ENCODE assay signal across 10 cellular contexts in genomic region chr6:130760006-130760405, GRCh38.
DNase-seq lines count a peak whose midpoint lies in the region; ATAC-seq and TF ChIP-seq lines count a peak whose summit lies in the region.
"Had no signal": no experiment of that assay in that cellular context is flagged by ENCODE, and none has a peak within 500 bp of the region (broad histone marks: within the 10 kb centered on the region; RNA-seq: fewer than 3 reads in every experiment).

No MANE protein-coding gene starts in this region.

- H3K79me2 ChIP-seq in PC-3 (ENCODE audit: low read length): no peaks in the 10 kb centered on the region

- intact Hi-C loops in PC-3 (cut with micrococcal nuclease) (loop anchor here (1.0 to 2.0 kb wide), 3 partner anchors 438 to 723 kb away; no protein-coding TSS in a partner anchor), transverse colon (cut with DNase I; ENCODE audit: low total_unique reads) (no loop called here)

- in situ Hi-C loops in transverse colon (cut with MboI; ENCODE audit: low pct_ligation_motif_present in 1 of 4, low pct_unique_long_range_greater_than_20kb in 1 of 4, low sequenced_read_pairs in 3 of 4): no loop called here

- H3K36me3 ChIP-seq in PC-3 (ENCODE audit: low read depth, low read length) (no peaks in the 10 kb centered on the region), transverse colon (no peaks in the 10 kb centered on the region)

- H3K4me3 ChIP-seq in PC-3 (ENCODE audit: low read length): no peak overlapping the region
- no peak overlapping the region for H3K4me3 ChIP-seq in fibroblast of pulmonary artery (replicated peaks; ENCODE audit: low read depth, low read length)
- H3K4me3 ChIP-seq in transverse colon: no peak overlapping the region
- H3K4me3 ChIP-seq: skin epidermis had no signal

- DNase-seq in SKM-1 treated with dmso at 0.1 percent for 144 hours (lab: John Stamatoyannopoulos, UW; ENCODE audit: unreplicated experiment) (peak; percentile 9), SKM-1 (lab: John Stamatoyannopoulos, UW; ENCODE audit: unreplicated experiment) (no peak), PC-3 (peak; percentile 66), fibroblast of pulmonary artery (ENCODE audit: low read depth) (peak; percentile 59), transverse colon (no peak), NCI-H2196 (lab: John Stamatoyannopoulos, UW; ENCODE audit: unreplicated experiment) (no peak)
- DNase-seq: T-helper 2 cell had no signal

- no peak for TF ChIP-seq EP300 in transverse colon (IDR thresholded peaks at IDR 0.05; ENCODE audit: low read depth)

- H3K4me2 ChIP-seq in PC-3 (ENCODE audit: low read length): no peak overlapping the region

- POLR2A ChIA-PET in PC-3 (lab: Charles Lee; ENCODE audit: unreplicated experiment): no interaction called here

- no peaks in the 10 kb centered on the region for H4K20me1 ChIP-seq in PC-3 (ENCODE audit: low read length)

- no TSS peak for BruUV-seq in PC-3 (replicated peaks; lab: Mats Ljungman, UMichigan)

- no peaks in the 10 kb centered on the region for H3F3A ChIP-seq in PC-3 (ENCODE audit: low read length, unreplicated experiment)

- peak; percentile 85 for ATAC-seq in PC-3
- no peak for ATAC-seq in HG02938 (IDR thresholded peaks at IDR 0.05; ENCODE audit: unreplicated experiment)
- ATAC-seq in HG02885 (IDR thresholded peaks at IDR 0.05; ENCODE audit: poor library complexity, unreplicated experiment): no peak

- no peak overlapping the region for H2AFZ ChIP-seq in PC-3 (ENCODE audit: low read length)

- TF ChIP-seq CTCF in PC-3 (conservative IDR thresholded peaks at IDR 0.05; ENCODE audit: low read depth, low read length) (peak; percentile 80), fibroblast of pulmonary artery (IDR thresholded peaks at IDR 0.05; ENCODE audit: low read length, missing control alignments) (peak; percentile 71), transverse colon (IDR thresholded peaks at IDR 0.05) (peak in 3 of 5 experiments; percentile 27 to 32 (median 28))

- CTCF ChIA-PET in PC-3 (lab: Charles Lee): no interaction called here

- no peak for TF ChIP-seq POLR2A in transverse colon (IDR thresholded peaks at IDR 0.05)

- H3K4me1 ChIP-seq in PC-3 (ENCODE audit: insufficient read depth, low read length): no peaks in the 10 kb centered on the region
- no peaks in the 10 kb centered on the region for H3K4me1 ChIP-seq in transverse colon

- H3K9me3 ChIP-seq in PC-3 (ENCODE audit: low read length) (no peaks in the 10 kb centered on the region), transverse colon (no peaks in the 10 kb centered on the region)

- no peaks in the 10 kb centered on the region for H3K9me2 ChIP-seq in PC-3 (replicated peaks; ENCODE audit: low read length)

- H3K27ac ChIP-seq in PC-3 (ENCODE audit: low read length) (no peak overlapping the region), transverse colon (no peak overlapping the region)
- H3K27ac ChIP-seq: skin epidermis had no signal

- 59 to 60% methylated on average over 1 of the region's 1 CpG for WGBS in transverse colon (ENCODE audit: low coverage in 1 of 2), 2 donors

- H3K27me3 ChIP-seq in PC-3 (ENCODE audit: low read length) (no peaks in the 10 kb centered on the region), transverse colon (no peaks in the 10 kb centered on the region)

- H3K9ac ChIP-seq in PC-3 (ENCODE audit: low read length): no peak overlapping the region

Comparison
In these comparisons a context has a peak if more than half of its experiments do, and no peak if none do; other contexts are left out.
1. DNase-seq: peak in SKM-1 treated with dmso at 0.1 percent for 144 hours (single experiment), PC-3 (single experiment) and fibroblast of pulmonary artery (single experiment); none in SKM-1 (single experiment), transverse colon (single experiment) and NCI-H2196 (single experiment).
2. CTCF ChIP-seq: peak in every context shown above with its lines; median percentile 80 in PC-3; 71 in fibroblast of pulmonary artery; 28 in transverse colon.